In the genomic region with DNA sequence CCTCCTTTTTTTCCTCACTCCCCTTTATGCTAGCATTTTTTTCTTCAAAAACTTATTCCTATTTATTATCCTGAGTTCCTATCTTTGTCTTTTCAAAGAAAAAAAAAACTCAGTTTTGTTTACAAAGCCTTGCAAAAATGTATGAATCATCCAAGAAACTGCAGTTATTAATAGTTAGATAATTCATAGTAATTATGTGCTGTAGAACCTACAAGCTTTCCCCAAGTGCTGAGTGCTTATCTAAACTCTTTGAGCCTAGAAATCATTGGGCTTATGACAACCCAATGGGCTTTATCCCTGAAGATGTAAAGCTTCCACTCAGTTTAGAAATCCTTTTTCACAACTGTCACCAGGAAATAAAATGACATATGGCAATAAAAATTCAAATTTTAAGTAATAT, we compare ENCODE assay signal across 1 cellular context.
TF ChIP-seq lines count a peak whose summit lies in the region.

No MANE protein-coding gene starts in this region.

TF ChIP-seq in IMR-90, 13 proteins besides CTCF, POLR2A, EP300 and RAD21 (continued from another document):
- TF ChIP-seq, protein P1, sequence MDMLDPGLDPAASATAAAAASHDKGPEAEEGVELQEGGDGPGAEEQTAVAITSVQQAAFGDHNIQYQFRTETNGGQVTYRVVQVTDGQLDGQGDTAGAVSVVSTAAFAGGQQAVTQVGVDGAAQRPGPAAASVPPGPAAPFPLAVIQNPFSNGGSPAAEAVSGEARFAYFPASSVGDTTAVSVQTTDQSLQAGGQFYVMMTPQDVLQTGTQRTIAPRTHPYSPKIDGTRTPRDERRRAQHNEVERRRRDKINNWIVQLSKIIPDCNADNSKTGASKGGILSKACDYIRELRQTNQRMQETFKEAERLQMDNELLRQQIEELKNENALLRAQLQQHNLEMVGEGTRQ (IDR thresholded peaks at IDR 0.05; ENCODE audit: low read depth, low read length), result no peak
- TF ChIP-seq MAZ (IDR thresholded peaks at IDR 0.05; ENCODE audit: borderline replicate concordance, low read depth, low read length) (no peak), BHLHE40 (IDR thresholded peaks at IDR 0.05; ENCODE audit: low read depth, low read length) (no peak)
